10 cellular contexts compared by ENCODE assay signal in the genomic region with DNA sequence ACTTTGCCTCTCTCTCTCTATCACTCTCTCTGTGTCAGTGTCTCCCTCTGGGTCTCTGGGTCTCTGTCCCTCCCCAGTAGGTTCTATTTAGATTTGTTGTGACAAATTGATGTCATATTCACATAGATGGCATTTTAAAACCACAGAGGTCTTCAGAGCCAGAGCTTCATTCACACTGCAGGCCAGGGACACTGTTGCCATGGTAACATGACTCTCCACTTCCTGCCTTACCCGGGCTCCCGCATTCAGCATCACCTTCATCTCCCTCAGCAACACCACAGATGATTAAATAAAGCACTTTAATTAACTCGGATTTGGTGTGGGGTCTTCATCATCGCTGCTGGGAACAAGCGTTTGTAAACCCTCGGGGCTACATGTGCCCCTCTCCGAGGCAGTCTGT.
DNase-seq lines count a peak whose midpoint lies in the region; ATAC-seq lines count a peak whose summit lies in the region.
"Had no signal": no experiment of that assay in that cellular context is flagged by ENCODE, and none has a peak within 500 bp of the region (broad histone marks: within the 10 kb centered on the region; RNA-seq: fewer than 3 reads in every experiment).

No MANE protein-coding gene starts in this region.

- no peak overlapping the region for H3K4me3 ChIP-seq in right cardiac atrium (ENCODE audit: low read length)

- H3K27ac ChIP-seq in right cardiac atrium (ENCODE audit: low read length) = no peak overlapping the region

- intact Hi-C loops in right cardiac atrium (cut with DNase I) = no loop called here

- DNase-seq in AG20443 (ENCODE audit: low spot score) = peak; percentile 39
- peak; percentile 27 for DNase-seq in GM03348 (ENCODE audit: low spot score)
- peak; percentile 89 for DNase-seq in NCI-H748 (lab: John Stamatoyannopoulos, UW; ENCODE audit: unreplicated experiment)
- DNase-seq in dermis blood vessel endothelial cell = peak; percentile 34
- DNase-seq in NCI-H526 treated with DMSO at 0.1 percent for 48 hours (lab: John Stamatoyannopoulos, UW) = no peak
- DNase-seq in right cardiac atrium = no peak
- DNase-seq in CD1c-positive myeloid dendritic cell (ENCODE audit: extremely low spot score) = no peak
- DNase-seq: activated CD4-positive, CD25-positive, alpha-beta regulatory T cell treated with anti-CD3 and anti-CD28 coated beads, Interleukin-2, amount 50 U/mL, for 72 hours had no signal

- H3K27me3 ChIP-seq in right cardiac atrium (ENCODE audit: control insufficient read depth, insufficient read depth) = no peaks in the 10 kb centered on the region

- H3K4me1 ChIP-seq in right cardiac atrium (ENCODE audit: control insufficient read depth, insufficient read depth, low read length) = no peaks in the 10 kb centered on the region

- H3K9me3 ChIP-seq in right cardiac atrium (ENCODE audit: control insufficient read depth, low read length) = no peaks in the 10 kb centered on the region

- WGBS in right cardiac atrium = 67% methylated on average over 7 of the region's 7 CpGs

- ATAC-seq in right cardiac atrium (no peak), HG03025 (IDR thresholded peaks at IDR 0.05; ENCODE audit: low FRiP score, unreplicated experiment) (no peak)
- ATAC-seq: HCT116 had no signal

Comparison
In these comparisons a context has a peak if more than half of its experiments do, and no peak if none do; other contexts are left out.
1. DNase-seq: peak in AG20443 (single experiment), GM03348 (single experiment), NCI-H748 (single experiment) and dermis blood vessel endothelial cell (single experiment); none in NCI-H526 treated with DMSO at 0.1 percent for 48 hours (single experiment), right cardiac atrium (0 of 3) and CD1c-positive myeloid dendritic cell (single experiment).